In genomic region chr4:167985565-167985964, GRCh38 we compare ENCODE assay signal across 22 cellular contexts.
"Had no signal": no experiment of that assay in that cellular context is flagged by ENCODE, and none has a peak within 500 bp of the region (broad histone marks: within the 10 kb centered on the region; RNA-seq: fewer than 3 reads in every experiment).

No MANE protein-coding gene starts in this region.

- H3K4me1 Mint-ChIP-seq: naive thymus-derived CD4-positive, alpha-beta T cell; natural killer cell; nephron; neural progenitor cell; stimulated activated memory B cell treated with anti-CD40 and anti-IgM and Interleukin-4, amounts not matched to agents 10 μg/mL and 1 μg/mL and 100 μg/mL, for 72 hours; stimulated activated naive CD8-positive, alpha-beta T cell treated with anti-CD3 and anti-CD28 coated beads, Interleukin-15, amount 100 ng/mL, for 72 hours had no signal

- H3K27me3 Mint-ChIP-seq: naive thymus-derived CD4-positive, alpha-beta T cell; progenitor cell of endocrine pancreas; stimulated activated memory B cell treated with anti-CD40 and anti-IgM and Interleukin-4, amounts not matched to agents 10 μg/mL and 1 μg/mL and 100 μg/mL, for 72 hours; stimulated activated naive CD8-positive, alpha-beta T cell treated with anti-CD3 and anti-CD28 coated beads, Interleukin-15, amount 100 ng/mL, for 72 hours had no signal

- H3K36me3 Mint-ChIP-seq: naive thymus-derived CD4-positive, alpha-beta T cell; natural killer cell; neural progenitor cell; stimulated activated memory B cell treated with anti-CD40 and anti-IgM and Interleukin-4, amounts not matched to agents 10 μg/mL and 1 μg/mL and 100 μg/mL, for 72 hours had no signal

- DNase-seq: naive thymus-derived CD4-positive, alpha-beta T cell; natural killer cell; occipital lobe; ovary; psoas muscle; right lobe of liver; stimulated activated CD4-positive, alpha-beta T cell treated with anti-CD3 and anti-CD28 coated beads, Interleukin-15, amount 100 ng/mL, for 24 hours; stimulated activated CD4-positive, alpha-beta T cell treated with anti-CD3 and anti-CD28 coated beads, Interleukin-2, amount 100 ng/mL, for 24 hours; stimulated activated CD4-positive, alpha-beta T cell treated with anti-CD3 and anti-CD28 coated beads, Interleukin-2, amount 100 ng/mL, for 48 hours; stimulated activated CD4-positive, alpha-beta T cell treated with anti-CD3 and anti-CD28 coated beads, Interleukin-4, amount 100 ng/mL, for 24 hours; stimulated activated naive CD4-positive, alpha-beta T cell; stimulated activated naive CD8-positive, alpha-beta T cell treated with anti-CD3 and anti-CD28 coated beads, Interleukin-15, amount 100 ng/mL, for 72 hours; stimulated activated naive CD8-positive, alpha-beta T cell treated with anti-CD3 and anti-CD28 coated beads, Interleukin-15, Interleukin-2, amounts not matched to agents 100 U/mL and 50 U/mL, for 24 hours; substantia nigra; testis; tibial artery; transverse colon; uterus had no signal

- ATAC-seq: naive thymus-derived CD4-positive, alpha-beta T cell; natural killer cell; psoas muscle; stimulated activated memory B cell treated with anti-CD40 and anti-IgM and Interleukin-4, amounts not matched to agents 10 μg/mL and 1 μg/mL and 100 μg/mL, for 72 hours; stimulated activated naive CD8-positive, alpha-beta T cell treated with anti-CD3 and anti-CD28 coated beads, Interleukin-15, amount 100 ng/mL, for 72 hours; stimulated activated naive CD8-positive, alpha-beta T cell treated with anti-CD3 and anti-CD28 coated beads, Interleukin-15, Interleukin-2, amounts not matched to agents 100 U/mL and 50 U/mL, for 24 hours had no signal

- H3K27ac Mint-ChIP-seq: naive thymus-derived CD4-positive, alpha-beta T cell; natural killer cell; nephron; neural progenitor cell; progenitor cell of endocrine pancreas; stimulated activated memory B cell treated with anti-CD40 and anti-IgM and Interleukin-4, amounts not matched to agents 10 μg/mL and 1 μg/mL and 100 μg/mL, for 72 hours; stimulated activated naive CD8-positive, alpha-beta T cell treated with anti-CD3 and anti-CD28 coated beads, Interleukin-15, amount 100 ng/mL, for 72 hours had no signal

- H3K4me3 Mint-ChIP-seq: naive thymus-derived CD4-positive, alpha-beta T cell; natural killer cell; nephron; neural progenitor cell; stimulated activated memory B cell treated with anti-CD40 and anti-IgM and Interleukin-4, amounts not matched to agents 10 μg/mL and 1 μg/mL and 100 μg/mL, for 72 hours; stimulated activated naive CD8-positive, alpha-beta T cell treated with anti-CD3 and anti-CD28 coated beads, Interleukin-15, amount 100 ng/mL, for 72 hours had no signal
